ENCODE assay signal across 2 cellular contexts in the genomic region with DNA sequence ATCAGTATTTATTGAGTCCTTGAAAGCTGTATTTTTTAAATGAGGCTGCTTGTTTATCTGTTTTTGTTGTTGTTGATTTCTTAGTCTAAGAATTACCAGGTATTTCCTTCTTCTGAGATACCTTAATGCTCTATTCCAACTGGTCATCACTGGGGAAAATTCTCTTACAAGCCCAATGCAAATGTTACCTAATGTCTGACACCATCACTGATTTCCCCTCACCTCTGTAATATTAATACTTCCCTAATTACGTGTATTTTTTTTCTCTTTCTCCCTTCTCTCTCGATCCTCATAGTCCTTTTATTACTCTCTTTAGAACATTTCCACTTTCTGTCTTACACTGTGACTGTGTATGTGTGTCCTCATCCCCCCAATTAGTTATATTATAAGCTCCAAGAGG.
TF ChIP-seq lines count a peak whose summit lies in the region.

No MANE protein-coding gene starts in this region.

TF ChIP-seq in HEK293, 187 proteins besides CTCF, POLR2A, EP300 and RAD21:
- no peak for TF ChIP-seq SCRT2 (tag by site-specific recombination; IDR thresholded peaks at IDR 0.05)
- TF ChIP-seq GLI4 (tag by site-specific recombination; IDR thresholded peaks at IDR 0.05) = no peak
- no peak for TF ChIP-seq ZNF501 (tag by site-specific recombination; IDR thresholded peaks at IDR 0.05)
- TF ChIP-seq ZNF341 (tag by site-specific recombination; IDR thresholded peaks at IDR 0.05; ENCODE audit: low read depth) = no peak
- no peak for TF ChIP-seq IKZF3 (tag by site-specific recombination; IDR thresholded peaks at IDR 0.05)
- no peak for TF ChIP-seq ZNF114 (tag by site-specific recombination; IDR thresholded peaks at IDR 0.05)
- TF ChIP-seq ZNF311 (tag by site-specific recombination; IDR thresholded peaks at IDR 0.05; ENCODE audit: borderline replicate concordance) = no peak
- no peak for TF ChIP-seq ZNF776 (tag by site-specific recombination; IDR thresholded peaks at IDR 0.05; ENCODE audit: borderline replicate concordance)
- TF ChIP-seq ZNF391 (tag by site-specific recombination; IDR thresholded peaks at IDR 0.05; ENCODE audit: borderline replicate concordance, low read depth) = no peak
- TF ChIP-seq, protein P1, sequence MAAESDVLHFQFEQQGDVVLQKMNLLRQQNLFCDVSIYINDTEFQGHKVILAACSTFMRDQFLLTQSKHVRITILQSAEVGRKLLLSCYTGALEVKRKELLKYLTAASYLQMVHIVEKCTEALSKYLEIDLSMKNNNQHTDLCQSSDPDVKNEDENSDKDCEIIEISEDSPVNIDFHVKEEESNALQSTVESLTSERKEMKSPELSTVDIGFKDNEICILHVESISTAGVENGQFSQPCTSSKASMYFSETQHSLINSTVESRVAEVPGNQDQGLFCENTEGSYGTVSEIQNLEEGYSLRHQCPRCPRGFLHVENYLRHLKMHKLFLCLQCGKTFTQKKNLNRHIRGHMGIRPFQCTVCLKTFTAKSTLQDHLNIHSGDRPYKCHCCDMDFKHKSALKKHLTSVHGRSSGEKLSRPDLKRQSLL (tag by site-specific recombination; IDR thresholded peaks at IDR 0.05) = no peak
- TF ChIP-seq WT1 (tag by site-specific recombination; IDR thresholded peaks at IDR 0.05) = no peak

TF ChIP-seq in GM12878, 131 proteins besides CTCF, POLR2A, EP300 and RAD21:
- TF ChIP-seq CHD4 (IDR thresholded peaks at IDR 0.05) = no peak
